In genomic region chr17:17109231-17109630, GRCh38 we compare ENCODE assay signal across 9 cellular contexts.
DNase-seq lines count a peak whose midpoint lies in the region; ATAC-seq and TF ChIP-seq lines count a peak whose summit lies in the region.
"Had no signal": no experiment of that assay in that cellular context is flagged by ENCODE, and none has a peak within 500 bp of the region (broad histone marks: within the 10 kb centered on the region; RNA-seq: fewer than 3 reads in every experiment).

No MANE protein-coding gene starts in this region.

- no peaks in the 10 kb centered on the region for H3K27me3 Mint-ChIP-seq in activated CD4-positive, alpha-beta T cell treated with anti-CD3 and anti-CD28 coated beads, Interleukin-2, amount 10 ng/mL, durations not matched to agents 24 days and 14 days
- H3K27me3 Mint-ChIP-seq in activated B cell treated with CpG ODN at 0.5 μM for 24 hours: no peaks in the 10 kb centered on the region

- TF ChIP-seq EP300 in gastroesophageal sphincter (IDR thresholded peaks at IDR 0.05) (no peak), stomach (IDR thresholded peaks at IDR 0.05) (no peak)

- H3K4me1 ChIP-seq in gastroesophageal sphincter (peaks cover 6 to 83% (median 45%) of the 10 kb centered on the region in 3 donors), stomach (peaks cover 53 to 81% (median 69%) of the 10 kb centered on the region in 4 donors)

- no peaks in the 10 kb centered on the region for H3K9me3 Mint-ChIP-seq in activated CD4-positive, alpha-beta T cell treated with anti-CD3 and anti-CD28 coated beads, Interleukin-2, amount 10 ng/mL, durations not matched to agents 24 days and 14 days
- H3K9me3 Mint-ChIP-seq in activated B cell treated with CpG ODN at 0.5 μM for 24 hours: no peaks in the 10 kb centered on the region

- CTCF ChIA-PET in activated B cell treated with CpG ODN at 0.5 μM for 24 hours (lab: Charles Lee): interaction anchor here (1.4 to 1.6 kb wide), 2 partner anchors 56 to 65 kb away, joined by 3 to 4 read pairs; no protein-coding TSS in a partner anchor

- H3K36me3 Mint-ChIP-seq in activated CD4-positive, alpha-beta T cell treated with anti-CD3 and anti-CD28 coated beads, Interleukin-2, amount 10 ng/mL, durations not matched to agents 24 days and 14 days (ENCODE audit: low read depth): peaks cover 2% of the 10 kb centered on the region
- H3K36me3 Mint-ChIP-seq in activated B cell treated with CpG ODN at 0.5 μM for 24 hours (ENCODE audit: low read depth): peaks cover 27% of the 10 kb centered on the region

- H3K27ac Mint-ChIP-seq in activated CD4-positive, alpha-beta T cell treated with anti-CD3 and anti-CD28 coated beads, Interleukin-2, amount 10 ng/mL, durations not matched to agents 24 days and 14 days: no peak overlapping the region
- peak overlapping the region; percentile 73 for H3K27ac Mint-ChIP-seq in activated B cell treated with CpG ODN at 0.5 μM for 24 hours

- H3K27me3 ChIP-seq in gastroesophageal sphincter (no peaks in the 10 kb centered on the region), stomach (no peaks in the 10 kb centered on the region)

- 25 to 38% methylated on average over 1 to 3 of the region's 3 CpGs for WGBS in gastroesophageal sphincter (ENCODE audit: low coverage in 1 of 2), 2 donors
- WGBS in stomach, 5 donors: 10 to 34% (median 26%) methylated on average over 3 of the region's 3 CpGs

- H3K36me3 ChIP-seq in gastroesophageal sphincter: peaks cover 0 to 8% of the 10 kb centered on the region in 2 donors
- peaks cover 0 to 12% (median 3%) of the 10 kb centered on the region in 4 donors for H3K36me3 ChIP-seq in stomach

- H3K4me3 ChIP-seq in gastroesophageal sphincter: no peak overlapping the region
- no peak overlapping the region for H3K4me3 ChIP-seq in stomach

- intact Hi-C loops in activated CD4-positive, alpha-beta T cell treated with anti-CD3 and anti-CD28 coated beads, Interleukin-2, amount 10 ng/mL, durations not matched to agents 24 days and 14 days (cut with micrococcal nuclease): no loop called here
- intact Hi-C loops in activated B cell treated with CpG ODN at 0.5 μM for 24 hours (cut with micrococcal nuclease): no loop called here
- intact Hi-C loops in stomach (cut with DNase I; ENCODE audit: low total_unique reads): no loop called here

- POLR2A ChIA-PET in activated B cell treated with CpG ODN at 0.5 μM for 24 hours (lab: Charles Lee): no interaction called here

- H3K9me3 ChIP-seq in gastroesophageal sphincter (no peaks in the 10 kb centered on the region), stomach (no peaks in the 10 kb centered on the region)

- no peak for TF ChIP-seq CTCF in activated B cell treated with CpG ODN at 0.5 μM for 24 hours (IDR thresholded peaks at IDR 0.05)
- no peak for TF ChIP-seq CTCF in gastroesophageal sphincter (IDR thresholded peaks at IDR 0.05)
- peak in 1 of 7 experiments; percentile 28 for TF ChIP-seq CTCF in stomach (IDR thresholded peaks at IDR 0.05)

- TF ChIP-seq POLR2A in gastroesophageal sphincter (IDR thresholded peaks at IDR 0.05) (no peak), stomach (IDR thresholded peaks at IDR 0.05) (no peak)

- peak overlapping the region; percentile 33 for H3K4me3 Mint-ChIP-seq in activated CD4-positive, alpha-beta T cell treated with anti-CD3 and anti-CD28 coated beads, Interleukin-2, amount 10 ng/mL, durations not matched to agents 24 days and 14 days
- H3K4me3 Mint-ChIP-seq in activated B cell treated with CpG ODN at 0.5 μM for 24 hours: peak overlapping the region; percentile 19

- ATAC-seq in activated B cell treated with CpG ODN at 0.5 μM for 24 hours (ENCODE audit: low read depth): no peak
- ATAC-seq in gastroesophageal sphincter: no peak

- H3K4me1 Mint-ChIP-seq in activated CD4-positive, alpha-beta T cell treated with anti-CD3 and anti-CD28 coated beads, Interleukin-2, amount 10 ng/mL, durations not matched to agents 24 days and 14 days: peaks cover 39% of the 10 kb centered on the region
- H3K4me1 Mint-ChIP-seq in activated B cell treated with CpG ODN at 0.5 μM for 24 hours: peaks cover 85% of the 10 kb centered on the region

- DNase-seq in activated CD4-positive, alpha-beta T cell treated with anti-CD3 and anti-CD28 coated beads, Interleukin-2, amount 10 ng/mL, durations not matched to agents 24 days and 14 days: no peak
- no peak for DNase-seq in activated CD4-positive, alpha-beta T cell treated with anti-CD3 and anti-CD28 coated beads for 1 hour
- no peak for DNase-seq in activated B cell treated with CpG ODN at 0.5 μM for 24 hours
- peak; percentile 47 for DNase-seq in stomach
- DNase-seq in NCI-H187 (lab: John Stamatoyannopoulos, UW): no peak
- no peak for DNase-seq in SK-N-DZ (ENCODE audit: low spot score)
- no peak for DNase-seq in stimulated activated CD4-positive, alpha-beta T cell treated with anti-CD3 and anti-CD28 coated beads, Interleukin-2, amount 100 ng/mL, for 24 hours

- H3K27ac ChIP-seq in gastroesophageal sphincter (peak overlapping the region in 3 of 4 donors; percentile 59 to 70 (median 69)), stomach (peak overlapping the region; percentile 70 to 78 (median 74))
- H3K27ac ChIP-seq: KMS-11 had no signal
